Comparison of ENCODE assay signal across 9 cellular contexts in genomic region chr10:12844796-12845524, GRCh38.
DNase-seq lines count a peak whose midpoint lies in the region; ATAC-seq, FAIRE-seq and TF ChIP-seq lines count a peak whose summit lies in the region.
"Had no signal": no experiment of that assay in that cellular context is flagged by ENCODE, and none has a peak within 500 bp of the region (broad histone marks: within the 10 kb centered on the region; RNA-seq: fewer than 3 reads in every experiment).

No MANE protein-coding gene starts in this region.

- ATAC-seq in A549 (peak; percentile 44 to 58; a peak in 4 of 6 replicates), HG02610 (IDR thresholded peaks at IDR 0.05; ENCODE audit: unreplicated experiment) (no peak), HG03139 (IDR thresholded peaks at IDR 0.05; ENCODE audit: unreplicated experiment) (no peak)

- peak overlapping the region; percentile 62 for H3K4me2 ChIP-seq in A549

- TF ChIP-seq RAD21 in A549 (conservative IDR thresholded peaks at IDR 0.05 in 1 of 2, IDR thresholded peaks at IDR 0.05 in 1 of 2): no peak

- 18% methylated on average over 11 of the region's 11 CpGs for WGBS in A549 (ENCODE audit: missing lambda C conversion rate)

- TF ChIP-seq EP300 in A549 (IDR thresholded peaks at IDR 0.05): no peak

- no peak for TF ChIP-seq POLR2A in A549 (IDR thresholded peaks at IDR 0.05; ENCODE audit: low read length)

- peak; percentile 13 for FAIRE-seq in A549 (lab: Jason Lieb, UNC)
- FAIRE-seq in endometrium (lab: Jason Lieb, UNC): peak; percentile 95

- POLR2A ChIA-PET in A549 (lab: Yijun Ruan, JAX): no interaction called here

- peak overlapping the region; percentile 40 to 74 for H3K27ac ChIP-seq in A549

- no peaks in the 10 kb centered on the region for H3K9me3 ChIP-seq in A549

- DNase-seq in A549 (ENCODE audit: low read depth in 1 of 2, low spot score in 1 of 2): peak; percentile 45 to 53
- DNase-seq in M059J (ENCODE audit: low read depth): peak; percentile 87
- DNase-seq in myocyte (ENCODE audit: low read depth): peak; percentile 62
- DNase-seq in stimulated activated CD4-positive, alpha-beta T cell treated with anti-CD3 and anti-CD28 coated beads, Interleukin-1b, Interleukin-23, amount 100 ng/mL, for 48 hours: no peak
- no peak for DNase-seq in NCI-H345 (lab: John Stamatoyannopoulos, UW)
- DNase-seq: COR-L47 had no signal

- no peak overlapping the region for H3K4me3 ChIP-seq in A549

- TF ChIP-seq CTCF in A549 (IDR thresholded peaks at IDR 0.05): no peak

- H3K4me1 ChIP-seq in A549: peaks cover 14% of the 10 kb centered on the region

- CTCF ChIA-PET in A549 (lab: Yijun Ruan, JAX): interaction anchor here (0.6 to 1.0 kb wide), 2 partner anchors 58 to 1030 kb away, joined by 3 to 5 read pairs; no protein-coding TSS in a partner anchor

TF ChIP-seq in A549, 52 proteins besides CTCF, POLR2A, EP300 and RAD21:
- TF ChIP-seq FOSL2 (IDR thresholded peaks at IDR 0.05): no peak
- TF ChIP-seq FOSL2 (CRISPR knock-in tag; IDR thresholded peaks at IDR 0.05): peak; percentile 66
- no peak for TF ChIP-seq MAZ (IDR thresholded peaks at IDR 0.05; ENCODE audit: borderline replicate concordance, low read depth, low read length)
- TF ChIP-seq HOXB5 (CRISPR knock-in tag; IDR thresholded peaks at IDR 0.05): no peak
- TF ChIP-seq JUNB (IDR thresholded peaks at IDR 0.05): 0 out of 2 replicates have a peak, but pooled peaks have one; percentile 28

Comparison
In these comparisons a context has a peak if more than half of its experiments do, and no peak if none do; other contexts are left out.
1. ATAC-seq: peak in A549 (2 of 2); none in HG02610 (single experiment) and HG03139 (single experiment).
2. DNase-seq: peak in A549 (2 of 2), M059J (single experiment) and myocyte (single experiment); none in stimulated activated CD4-positive, alpha-beta T cell treated with anti-CD3 and anti-CD28 coated beads, Interleukin-1b, Interleukin-23, amount 100 ng/mL, for 48 hours (single experiment) and NCI-H345 (single experiment).